ENCODE assay signal across 22 cellular contexts in the genomic region with DNA sequence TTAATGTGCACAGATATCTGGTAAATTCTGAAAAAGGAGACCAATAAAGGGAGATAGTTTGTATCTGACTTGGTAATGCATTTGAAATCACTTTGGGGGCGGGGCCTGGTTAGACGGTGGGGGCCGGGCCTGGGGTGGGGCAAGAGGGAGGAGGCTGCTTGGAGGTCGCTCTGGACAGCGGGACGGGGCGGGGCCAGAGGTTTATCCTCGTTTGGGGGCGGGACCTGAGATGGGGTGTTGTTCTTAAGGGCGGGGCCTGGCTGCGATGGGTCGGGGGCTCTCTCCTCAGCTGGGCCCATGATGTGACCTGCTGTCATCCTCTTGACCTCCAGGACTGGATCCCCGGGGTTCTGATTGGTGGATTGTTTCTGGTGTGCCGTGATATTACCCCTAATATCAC. TPM values are rescaled to one million over a fixed set of nuclear protein-coding genes. Genes with fewer than 3 reads are reported as not detected.
DNase-seq lines count a peak whose midpoint lies in the region; ATAC-seq and TF ChIP-seq lines count a peak whose summit lies in the region.
"Had no signal": no experiment of that assay in that cellular context is flagged by ENCODE, and none has a peak within 500 bp of the region (broad histone marks: within the 10 kb centered on the region; RNA-seq: fewer than 3 reads in every experiment).

No MANE protein-coding gene starts in this region.

- H3K4me1 Mint-ChIP-seq in GM23338 (peaks cover 39% of the 10 kb centered on the region), WTC11 (peaks cover 67% of the 10 kb centered on the region)

- ATAC-seq in GM23338: peak; percentile 13
- ATAC-seq in WTC11: peak; percentile 42
- ATAC-seq: A549, HepG2 had no signal

- H3K4me3 Mint-ChIP-seq in GM23338: no peak overlapping the region
- no peak overlapping the region for H3K4me3 Mint-ChIP-seq in WTC11
- H3K4me3 Mint-ChIP-seq: CD4-positive, alpha-beta T cell; HFFc6 had no signal

- no peaks in the 10 kb centered on the region for H3K9me2 ChIP-seq in GM23338 (ENCODE audit: insufficient read depth)

- 0 out of 2 replicates have a peak overlapping the region, but pooled peaks have one; percentile 51 for H3K4me2 ChIP-seq in GM23338
- H3K4me2 ChIP-seq in osteoblast (ENCODE audit: insufficient read depth, low read length): no peak overlapping the region
- H3K4me2 ChIP-seq: A549; BLaER1 treated with 17β-estradiol and CSF1 and Interleukin-3, amounts not matched to agents 10 nM and 100 nM had no signal

- H3F3A ChIP-seq in GM23338 (replicated peaks; ENCODE audit: low read depth): peaks cover 3% of the 10 kb centered on the region; the same call in 1 of the 2 replicates

- no peak overlapping the region for H3K4me3 ChIP-seq in GM23338
- H3K4me3 ChIP-seq in osteoblast (ENCODE audit: insufficient read depth, low read length): no peak overlapping the region
- H3K4me3 ChIP-seq in prostate gland: no peak overlapping the region
- H3K4me3 ChIP-seq: A549; BLaER1 treated with 17β-estradiol and CSF1 and Interleukin-3, amounts not matched to agents 10 nM and 100 nM; HAP-1; MG63; SJSA1 had no signal

- H3K36me3 Mint-ChIP-seq in GM23338 (ENCODE audit: low read depth): no peaks in the 10 kb centered on the region
- no peaks in the 10 kb centered on the region for H3K36me3 Mint-ChIP-seq in WTC11

- TF ChIP-seq POLR2A in prostate gland (IDR thresholded peaks at IDR 0.05): no peak

- CTCF ChIA-PET in WTC11 (lab: Charles Lee): no interaction called here

- no peak overlapping the region for H3K27ac ChIP-seq in GM23338 (ENCODE audit: low read depth)
- no peak overlapping the region for H3K27ac ChIP-seq in osteoblast (ENCODE audit: low read depth, low read length)
- H3K27ac ChIP-seq in prostate gland: no peak overlapping the region
- H3K27ac ChIP-seq: A549; BLaER1 treated with 17β-estradiol and CSF1 and Interleukin-3, amounts not matched to agents 10 nM and 100 nM; SJSA1 had no signal

- H3K27me3 ChIP-seq in GM23338 (ENCODE audit: insufficient read depth) (no peaks in the 10 kb centered on the region), osteoblast (ENCODE audit: insufficient read depth, low read length) (no peaks in the 10 kb centered on the region), prostate gland (replicated peaks; ENCODE audit: insufficient read depth) (no peaks in the 10 kb centered on the region)
- H3K27me3 ChIP-seq: BLaER1 treated with 17β-estradiol and CSF1 and Interleukin-3, amounts not matched to agents 10 nM and 100 nM; MG63; SJSA1 had no signal

- 76% methylated on average over 14 of the region's 14 CpGs for WGBS in prostate gland

- H3K27me3 Mint-ChIP-seq in GM23338 (ENCODE audit: insufficient read depth, low read depth, poor library complexity) (peaks cover 14% of the 10 kb centered on the region), WTC11 (ENCODE audit: low read depth) (no peaks in the 10 kb centered on the region)
- H3K27me3 Mint-ChIP-seq: CD4-positive, alpha-beta T cell had no signal

- no peaks in the 10 kb centered on the region; the same call in 1 of the 3 replicates for H3K9me3 Mint-ChIP-seq in GM23338
- no peaks in the 10 kb centered on the region for H3K9me3 Mint-ChIP-seq in WTC11

- in situ Hi-C loops in KBM-7 (cut with MboI; ENCODE audit: low pct_unique_long_range_greater_than_20kb, low sequenced_read_pairs): no loop called here

- H3K79me2 ChIP-seq in GM23338 (replicated peaks; ENCODE audit: insufficient read depth) (no peaks in the 10 kb centered on the region), osteoblast (ENCODE audit: insufficient read depth, low read length) (peaks cover under 1% of the 10 kb centered on the region)

- no peaks in the 10 kb centered on the region for H3K9me3 ChIP-seq in osteoblast (ENCODE audit: low read depth, low read length)
- no peaks in the 10 kb centered on the region for H3K9me3 ChIP-seq in prostate gland
- H3K9me3 ChIP-seq: HAP-1 had no signal

- TF ChIP-seq CTCF in GM23338 (conservative IDR thresholded peaks at IDR 0.05; ENCODE audit: low read depth in 2 of 2) (no peak), WTC11 (IDR thresholded peaks at IDR 0.05) (no peak), osteoblast (IDR thresholded peaks at IDR 0.05; ENCODE audit: extremely low read depth, low read depth, low read length) (no peak), prostate gland (IDR thresholded peaks at IDR 0.05) (no peak)

- intact Hi-C loops in prostate gland (cut with DNase I): loop anchor here (10.0 kb wide), 1 partner anchor 212 kb away; a partner anchor contains a TSS

- DNase-seq in GM23338 (ENCODE audit: low spot score): peak; percentile 90
- peak; percentile 85 for DNase-seq in WTC11 (ENCODE audit: low spot score)
- DNase-seq in iPS-NIHi7 (ENCODE audit: extremely low spot score): peak; percentile 49
- DNase-seq in osteoblast (ENCODE audit: insufficient read length, low spot score, missing footprints): peak; percentile 15
- no peak for DNase-seq in prostate gland (ENCODE audit: low spot score)
- DNase-seq in T-helper 1 cell: no peak
- no peak for DNase-seq in KBM-7
- DNase-seq: AML-193; CD4-positive, alpha-beta T cell; HFFc6; MG63; NCI-H1105 treated with DMSO at 0.1 percent for 48 hours; NCI-H146; NCI-H1930; NCI-H526 treated with DMSO at 0.1 percent for 48 hours; Right ventricle myocardium superior; RPMI8226 had no signal

- H4K20me1 ChIP-seq in GM23338 (replicated peaks; ENCODE audit: insufficient read depth): 0 out of 2 replicates have a peak, but pooled peaks cover 5% of the 10 kb centered on the region
- H4K20me1 ChIP-seq in osteoblast (ENCODE audit: insufficient read depth, low read length): no peaks in the 10 kb centered on the region
- H4K20me1 ChIP-seq: BLaER1 treated with 17β-estradiol and CSF1 and Interleukin-3, amounts not matched to agents 10 nM and 100 nM had no signal

- H3K27ac Mint-ChIP-seq in GM23338 (no peak overlapping the region), WTC11 (peak overlapping the region; percentile 35; the same call in 1 of the 2 replicates)
- H3K27ac Mint-ChIP-seq: CD4-positive, alpha-beta T cell; HFFc6 had no signal

- H3K36me3 ChIP-seq in GM23338 (ENCODE audit: insufficient read depth) (no peaks in the 10 kb centered on the region), osteoblast (ENCODE audit: insufficient read depth, low read length) (no peaks in the 10 kb centered on the region), prostate gland (no peaks in the 10 kb centered on the region)
- H3K36me3 ChIP-seq: BLaER1 treated with 17β-estradiol and CSF1 and Interleukin-3, amounts not matched to agents 10 nM and 100 nM; HAP-1; MG63; SJSA1 had no signal

- POLR2A ChIA-PET in WTC11 (lab: Charles Lee): no interaction called here

- H3K4me1 ChIP-seq in GM23338 (ENCODE audit: insufficient read depth): peaks cover 48% of the 10 kb centered on the region
- H3K4me1 ChIP-seq in osteoblast (ENCODE audit: insufficient read depth, low read length): no peaks in the 10 kb centered on the region
- no peaks in the 10 kb centered on the region for H3K4me1 ChIP-seq in prostate gland (replicated peaks)
- H3K4me1 ChIP-seq: A549, HAP-1 had no signal

- H2AFZ ChIP-seq in GM23338 (no peak overlapping the region), osteoblast (ENCODE audit: low read length) (no peak overlapping the region)

TF ChIP-seq in GM23338, 12 proteins besides CTCF, POLR2A, EP300 and RAD21 (continues in another document):
- TF ChIP-seq POLR2AphosphoS5 (IDR thresholded peaks at IDR 0.05; ENCODE audit: low read depth): no peak
- no peak for TF ChIP-seq STAT1 (IDR thresholded peaks at IDR 0.05; ENCODE audit: unreplicated experiment)
- TF ChIP-seq EZH2 (IDR thresholded peaks at IDR 0.05; ENCODE audit: low read depth, unreplicated experiment): no peak
- no peak for TF ChIP-seq CREB1 (CRISPR knock-in tag; IDR thresholded peaks at IDR 0.05; ENCODE audit: low read depth)
- no peak for TF ChIP-seq ZNF331 (CRISPR knock-in tag; IDR thresholded peaks at IDR 0.05; ENCODE audit: low read depth)

TF ChIP-seq in WTC11, 78 proteins besides CTCF, POLR2A, EP300 and RAD21 (continues in another document):
- TF ChIP-seq ZNF263 (CRISPR knock-in tag; IDR thresholded peaks at IDR 0.05; ENCODE audit: low read depth) (no peak), TEAD4 (CRISPR knock-in tag; IDR thresholded peaks at IDR 0.05) (no peak)
- TF ChIP-seq, protein P1, sequence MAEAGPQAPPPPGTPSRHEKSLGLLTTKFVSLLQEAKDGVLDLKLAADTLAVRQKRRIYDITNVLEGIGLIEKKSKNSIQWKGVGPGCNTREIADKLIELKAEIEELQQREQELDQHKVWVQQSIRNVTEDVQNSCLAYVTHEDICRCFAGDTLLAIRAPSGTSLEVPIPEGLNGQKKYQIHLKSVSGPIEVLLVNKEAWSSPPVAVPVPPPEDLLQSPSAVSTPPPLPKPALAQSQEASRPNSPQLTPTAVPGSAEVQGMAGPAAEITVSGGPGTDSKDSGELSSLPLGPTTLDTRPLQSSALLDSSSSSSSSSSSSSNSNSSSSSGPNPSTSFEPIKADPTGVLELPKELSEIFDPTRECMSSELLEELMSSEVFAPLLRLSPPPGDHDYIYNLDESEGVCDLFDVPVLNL (CRISPR knock-in tag; IDR thresholded peaks at IDR 0.05; ENCODE audit: borderline replicate concordance, low read depth): no peak

RNA-seq across cellular contexts. Expression of a gene that starts 4.9 kb away (rescaled TPM):
- 27.1 and 32.1 TPM in 2 replicates for total RNA-seq in GM23338 (2014; rRNA removed; shearing (Covaris generic))
- 7.0 and 10.5 TPM in 2 replicates for polyA plus RNA-seq in GM23338 (2016; fragmentation: Nextera tagmentation; extraction: Ambion mirVana)
- total RNA-seq in WTC11 (2021): 47.1 to 59.2 TPM (median 49.2 TPM) in 3 replicates
- total RNA-seq in osteoblast: 17.0 and 19.7 TPM in 2 replicates
- total RNA-seq in prostate gland: 10 to 100 TPM; 14.5 to 21.7 TPM

RNA-seq across cellular contexts. Expression of a gene that starts 47.5 kb away (rescaled TPM):
- total RNA-seq in GM23338 (2014; rRNA removed; shearing (Covaris generic)): 24.7 TPM in 2 replicates
- 6.7 and 8.5 TPM in 2 replicates for polyA plus RNA-seq in GM23338 (2016; fragmentation: Nextera tagmentation; extraction: Ambion mirVana)
- total RNA-seq in WTC11 (2021) (34.6 to 40.3 TPM (median 35.0 TPM) in 3 replicates), osteoblast (14.5 and 17.7 TPM in 2 replicates), prostate gland (10 to 100 TPM; 15.4 to 22.1 TPM)

Comparison
In these comparisons a context has a peak if more than half of its experiments do, and no peak if none do; other contexts are left out.
1. DNase-seq: peak in GM23338 (single experiment), WTC11 (single experiment), iPS-NIHi7 (single experiment) and osteoblast (single experiment); none in prostate gland (single experiment), T-helper 1 cell (0 of 5) and KBM-7 (single experiment).